Comparison of ENCODE assay signal across 8 cellular contexts in genomic region chr5:180208435-180209081, GRCh38. TPM values are rescaled to one million over a fixed set of nuclear protein-coding genes. Genes with fewer than 3 reads are reported as not detected.
DNase-seq lines count a peak whose midpoint lies in the region; ATAC-seq lines count a peak whose summit lies in the region.

No MANE protein-coding gene starts in this region.

- intact Hi-C loops in left ventricle myocardium superior (cut with micrococcal nuclease), result no loop called here

- DNase-seq in activated CD4-positive, CD25-positive, alpha-beta regulatory T cell treated with anti-CD3 and anti-CD28 coated beads, Interleukin-2, amount 50 U/mL, for 72 hours, result no peak
- DNase-seq in activated T-cell treated with anti-CD3 and anti-CD28 coated beads, Interleukin-2, amount 50 U/mL, for 48 hours, result peak; percentile 28 to 42
- peak; percentile 34 for DNase-seq in left ventricle myocardium superior
- no peak for DNase-seq in NCI-H1694 treated with DMSO at 0.1 percent for 48 hours (lab: John Stamatoyannopoulos, UW)
- DNase-seq in cerebellar nuclear complex (lab: John Stamatoyannopoulos, UW), result no peak

- peaks cover 0 to 5% (median 2%) of the 10 kb centered on the region in 3 donors for H3K4me1 ChIP-seq in skeletal muscle tissue (ENCODE audit: control insufficient read depth in 3 of 3, insufficient read depth in 3 of 3, low read length in 3 of 3)

- no peak overlapping the region for H3K27ac ChIP-seq in skeletal muscle tissue (ENCODE audit: low read depth, low read length)

- H3K27me3 ChIP-seq in skeletal muscle tissue (ENCODE audit: control insufficient read depth in 3 of 3, insufficient read depth in 3 of 3, low read length in 3 of 3), result peaks cover 33 to 37% (median 35%) of the 10 kb centered on the region in 3 donors

- H3K4me3 ChIP-seq in skeletal muscle tissue (ENCODE audit: low read length in 3 of 3), result peak overlapping the region; percentile 23 to 58 (median 56)

- peaks cover 0 to under 1% (median 0%) of the 10 kb centered on the region in 3 donors for H3K9me3 ChIP-seq in skeletal muscle tissue (ENCODE audit: control insufficient read depth in 3 of 3, low read length in 3 of 3)

- H3K9ac ChIP-seq in skeletal muscle tissue (ENCODE audit: low read depth in 1 of 3, low read length in 3 of 3), result peak overlapping the region in 1 of 3 donors; percentile 8

- H3K36me3 ChIP-seq in skeletal muscle tissue (ENCODE audit: control insufficient read depth in 3 of 3, insufficient read depth in 3 of 3, low read length in 3 of 3), result no peaks in the 10 kb centered on the region

- peak; percentile 29 to 32 for ATAC-seq in activated CD4-positive, CD25-positive, alpha-beta regulatory T cell treated with anti-CD3 and anti-CD28 coated beads, Interleukin-2, amount 50 U/mL, for 24 hours
- peak; percentile 23 for ATAC-seq in HG03139 (IDR thresholded peaks at IDR 0.05; ENCODE audit: unreplicated experiment)
- ATAC-seq in left ventricle myocardium superior, result no peak

RNA-seq across cellular contexts. Expression of gene RASGEF1C, which starts 0.5 kb away (rescaled TPM):
- total RNA-seq in left ventricle myocardium superior (0.40 TPM), skeletal muscle tissue (5.7 TPM)

Comparison
In these comparisons a context has a peak if more than half of its experiments do, and no peak if none do; other contexts are left out.
1. DNase-seq: peak in activated T-cell treated with anti-CD3 and anti-CD28 coated beads, Interleukin-2, amount 50 U/mL, for 48 hours (2 of 2) and left ventricle myocardium superior (single experiment); none in activated CD4-positive, CD25-positive, alpha-beta regulatory T cell treated with anti-CD3 and anti-CD28 coated beads, Interleukin-2, amount 50 U/mL, for 72 hours (single experiment), NCI-H1694 treated with DMSO at 0.1 percent for 48 hours (single experiment) and cerebellar nuclear complex (0 of 2).